ENCODE assay signal across 25 cellular contexts in the genomic region with DNA sequence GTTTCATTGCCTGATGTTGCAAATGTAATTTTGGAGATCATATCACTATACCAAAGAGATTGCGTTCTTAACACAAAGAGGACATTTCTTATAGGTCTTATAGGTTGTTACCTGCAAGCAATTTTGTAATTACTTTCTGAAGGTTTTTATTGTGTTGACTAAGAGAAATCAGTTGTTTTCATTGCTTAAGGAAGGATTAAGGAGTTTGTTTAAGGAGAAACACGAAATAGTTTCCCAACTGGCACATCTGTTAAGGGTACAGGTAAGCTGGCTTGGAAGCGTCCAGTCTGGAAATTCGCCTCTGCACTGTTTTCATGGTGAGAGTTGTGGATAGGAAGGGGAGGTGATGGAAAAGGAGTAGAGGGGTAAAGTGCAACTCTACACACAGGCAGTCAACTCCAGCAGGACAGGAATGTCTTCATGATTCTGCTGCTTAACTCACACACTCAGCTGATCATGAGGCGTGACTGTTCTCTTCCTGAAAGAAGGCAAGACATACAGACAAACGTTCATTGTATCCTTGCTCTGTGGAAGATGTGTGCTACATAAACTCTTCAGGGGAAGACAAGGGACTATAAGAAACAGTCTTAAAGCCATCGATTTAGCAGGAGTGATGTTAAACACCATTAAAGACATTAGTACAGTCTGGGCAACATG.
"Had no signal": no experiment of that assay in that cellular context is flagged by ENCODE, and none has a peak within 500 bp of the region (broad histone marks: within the 10 kb centered on the region; RNA-seq: fewer than 3 reads in every experiment).

No MANE protein-coding gene starts in this region.

- DNase-seq: activated CD4-positive, alpha-beta T cell treated with anti-CD3 and anti-CD28 coated beads for 48 hours; activated CD4-positive, CD25-positive, alpha-beta regulatory T cell; activated CD8-positive, alpha-beta memory T cell treated with anti-CD3 and anti-CD28 coated beads, Interleukin-2, amount 10 ng/mL, durations not matched to agents 7 days and 5 days; activated CD8-positive, alpha-beta T cell treated with anti-CD3 and anti-CD28 coated beads for 36 hours; activated effector memory CD4-positive, alpha-beta T cell treated with anti-CD3 and anti-CD28 coated beads, Interleukin-2, amount 50 U/mL, for 16 hours; activated naive CD4-positive, alpha-beta T cell treated with anti-CD3 and anti-CD28 coated beads, Interleukin-2, amount 10 ng/mL, durations not matched to agents 7 days and 5 days; activated naive CD8-positive, alpha-beta T cell treated with anti-CD3 and anti-CD28 coated beads, Interleukin-2, amount 50 U/mL, for 24 hours; activated T-cell treated with anti-CD3 and anti-CD28 coated beads for 4 hours; body of pancreas; dermis blood vessel endothelial cell; effector CD8-positive, alpha-beta T cell; erythroblast; foreskin keratinocyte; kidney; pancreas; stimulated activated CD4-positive, alpha-beta T cell treated with anti-CD3 and anti-CD28 coated beads, Interleukin-2, amount 100 ng/mL, for 24 hours; SW 1271; T-helper 17 cell; trophoblast cell had no signal

- H3K27me3 ChIP-seq: body of pancreas, cardiac muscle cell, foreskin keratinocyte, pancreas had no signal

- H3K36me3 ChIP-seq: cardiac muscle cell, neutrophil, pancreas had no signal

- H3K4me3 ChIP-seq: body of pancreas, cardiac muscle cell, pancreas had no signal

- FAIRE-seq: kidney, pancreas, small intestine had no signal

- H3K9me3 Mint-ChIP-seq: activated CD8-positive, alpha-beta T cell treated with anti-CD3 and anti-CD28 coated beads for 36 hours; activated naive CD4-positive, alpha-beta T cell treated with anti-CD3 and anti-CD28 coated beads, Interleukin-2, amount 10 ng/mL, durations not matched to agents 7 days and 5 days; activated naive CD8-positive, alpha-beta T cell treated with anti-CD3 and anti-CD28 coated beads, Interleukin-2, amount 50 U/mL, for 24 hours; nephron; stimulated activated memory B cell treated with anti-CD40 and anti-IgM and Interleukin-4, amounts not matched to agents 10 μg/mL and 1 μg/mL and 100 μg/mL, for 72 hours had no signal

- H3K9me3 ChIP-seq: body of pancreas, neutrophil, pancreas had no signal

- ATAC-seq: activated CD8-positive, alpha-beta memory T cell treated with anti-CD3 and anti-CD28 coated beads, Interleukin-2, amount 10 ng/mL, durations not matched to agents 7 days and 5 days; activated CD8-positive, alpha-beta T cell treated with anti-CD3 and anti-CD28 coated beads for 36 hours; activated naive CD8-positive, alpha-beta T cell treated with anti-CD3 and anti-CD28 coated beads, Interleukin-2, amount 50 U/mL, for 24 hours; body of pancreas; foreskin keratinocyte; pancreas; sciatic nerve; stimulated activated memory B cell treated with anti-CD40 and anti-IgM and Interleukin-4, amounts not matched to agents 10 μg/mL and 1 μg/mL and 100 μg/mL, for 72 hours; T-helper 17 cell had no signal

- H3K27ac Mint-ChIP-seq: activated CD8-positive, alpha-beta memory T cell treated with anti-CD3 and anti-CD28 coated beads, Interleukin-2, amount 10 ng/mL, durations not matched to agents 7 days and 5 days; activated CD8-positive, alpha-beta T cell treated with anti-CD3 and anti-CD28 coated beads for 36 hours; activated naive CD4-positive, alpha-beta T cell treated with anti-CD3 and anti-CD28 coated beads, Interleukin-2, amount 10 ng/mL, durations not matched to agents 7 days and 5 days; activated naive CD8-positive, alpha-beta T cell treated with anti-CD3 and anti-CD28 coated beads, Interleukin-2, amount 50 U/mL, for 24 hours; nephron; stimulated activated memory B cell treated with anti-CD40 and anti-IgM and Interleukin-4, amounts not matched to agents 10 μg/mL and 1 μg/mL and 100 μg/mL, for 72 hours; T-helper 17 cell had no signal

- H3K36me3 Mint-ChIP-seq: activated CD8-positive, alpha-beta memory T cell treated with anti-CD3 and anti-CD28 coated beads, Interleukin-2, amount 10 ng/mL, durations not matched to agents 7 days and 5 days; activated naive CD4-positive, alpha-beta T cell treated with anti-CD3 and anti-CD28 coated beads, Interleukin-2, amount 10 ng/mL, durations not matched to agents 7 days and 5 days; stimulated activated memory B cell treated with anti-CD40 and anti-IgM and Interleukin-4, amounts not matched to agents 10 μg/mL and 1 μg/mL and 100 μg/mL, for 72 hours had no signal

- H3K27ac ChIP-seq: body of pancreas, cardiac muscle cell, foreskin keratinocyte, neutrophil, pancreas had no signal
